ENCODE assay signal across 8 cellular contexts in genomic region chr18:21243041-21243431, GRCh38. TPM values are rescaled to one million over a fixed set of nuclear protein-coding genes. Genes with fewer than 3 reads are reported as not detected.
DNase-seq lines count a peak whose midpoint lies in the region; ATAC-seq, FAIRE-seq and TF ChIP-seq lines count a peak whose summit lies in the region.

No MANE protein-coding gene starts in this region.

- H3K4me3 ChIP-seq in lung (peak overlapping the region; percentile 65), Karpas-422 (ENCODE audit: low read length) (no peak overlapping the region)

- 3 to 5% methylated on average over 21 of the region's 21 CpGs for WGBS in lung, 2 donors

- H3K27me3 Mint-ChIP-seq in activated T-cell treated with anti-CD3 and anti-CD28 coated beads, Interleukin-2, amount 50 U/mL, for 72 hours (ENCODE audit: low read depth): peaks cover 53% of the 10 kb centered on the region
- peaks cover 78% of the 10 kb centered on the region for H3K27me3 Mint-ChIP-seq in central memory CD8-positive, alpha-beta T cell

- no peaks in the 10 kb centered on the region for H4K20me1 ChIP-seq in Karpas-422 (ENCODE audit: insufficient read depth, low read depth, low read length)

- H3K9me2 ChIP-seq in Karpas-422 (replicated peaks; ENCODE audit: insufficient read depth, low read length): no peaks in the 10 kb centered on the region

- no peak for DNase-seq in activated T-cell treated with anti-CD3 and anti-CD28 coated beads, Interleukin-2, amount 50 U/mL, for 72 hours
- no peak for DNase-seq in activated T-cell treated with anti-CD3 and anti-CD28 coated beads, Interleukin-2, amount 50 U/mL, for 1 hour
- DNase-seq in central memory CD8-positive, alpha-beta T cell (ENCODE audit: low spot score in 2 of 2): no peak
- DNase-seq in lung (ENCODE audit: low spot score) (no peak), urothelium cell line (ENCODE audit: low spot score) (peak; percentile 15), Karpas-422 (no peak), RPMI8226 (no peak)

- H3K36me3 ChIP-seq in lung (ENCODE audit: control insufficient read depth in 2 of 2, insufficient read depth in 2 of 2, low read length in 2 of 2): no peaks in the 10 kb centered on the region
- no peaks in the 10 kb centered on the region for H3K36me3 ChIP-seq in Karpas-422 (ENCODE audit: insufficient read depth, low read length)

- no peak overlapping the region for H3K4me2 ChIP-seq in Karpas-422 (ENCODE audit: low read depth, low read length, poor library complexity, severe bottlenecking)

- H3K36me3 Mint-ChIP-seq in activated T-cell treated with anti-CD3 and anti-CD28 coated beads, Interleukin-2, amount 50 U/mL, for 72 hours (ENCODE audit: insufficient read depth in 2 of 2): peaks cover 0 to 3% of the 10 kb centered on the region in 2 donors
- H3K36me3 Mint-ChIP-seq in central memory CD8-positive, alpha-beta T cell (ENCODE audit: insufficient read depth): peaks cover 7% of the 10 kb centered on the region

- no peak overlapping the region for H3K9ac ChIP-seq in Karpas-422 (ENCODE audit: low read length)

- H3K27ac ChIP-seq in lung (ENCODE audit: low read depth in 1 of 2, low read length in 1 of 2) (no peak overlapping the region), Karpas-422 (ENCODE audit: low read length) (no peak overlapping the region)

- no peak overlapping the region for H3K27ac Mint-ChIP-seq in activated T-cell treated with anti-CD3 and anti-CD28 coated beads, Interleukin-2, amount 50 U/mL, for 72 hours
- H3K27ac Mint-ChIP-seq in central memory CD8-positive, alpha-beta T cell (ENCODE audit: low read depth): no peak overlapping the region

- H3K4me1 Mint-ChIP-seq in activated T-cell treated with anti-CD3 and anti-CD28 coated beads, Interleukin-2, amount 50 U/mL, for 72 hours (ENCODE audit: low read depth): peaks cover 8% of the 10 kb centered on the region
- H3K4me1 Mint-ChIP-seq in central memory CD8-positive, alpha-beta T cell: peaks cover 6% of the 10 kb centered on the region

- H3K79me2 ChIP-seq in Karpas-422 (ENCODE audit: low read length): no peaks in the 10 kb centered on the region

- H3K4me1 ChIP-seq in lung (ENCODE audit: control insufficient read depth in 2 of 2, insufficient read depth in 2 of 2, low read length in 2 of 2) (peaks cover 0 to 14% of the 10 kb centered on the region in 2 donors), Karpas-422 (ENCODE audit: low read length) (no peaks in the 10 kb centered on the region)

- no peak overlapping the region for H2AFZ ChIP-seq in Karpas-422 (ENCODE audit: low read length)

- no peaks in the 10 kb centered on the region for H3K9me3 Mint-ChIP-seq in activated T-cell treated with anti-CD3 and anti-CD28 coated beads, Interleukin-2, amount 50 U/mL, for 72 hours
- no peaks in the 10 kb centered on the region for H3K9me3 Mint-ChIP-seq in central memory CD8-positive, alpha-beta T cell

- peak overlapping the region; percentile 75 to 76 for H3K4me3 Mint-ChIP-seq in activated T-cell treated with anti-CD3 and anti-CD28 coated beads, Interleukin-2, amount 50 U/mL, for 72 hours
- H3K4me3 Mint-ChIP-seq in central memory CD8-positive, alpha-beta T cell: peak overlapping the region; percentile 56

- no peak for TF ChIP-seq CTCF in lung (IDR thresholded peaks at IDR 0.05; ENCODE audit: control extremely low read depth, extremely low read depth)

- H3K9me3 ChIP-seq in lung (ENCODE audit: control insufficient read depth in 2 of 2, insufficient read depth in 1 of 2, low read length in 1 of 2) (no peaks in the 10 kb centered on the region), Karpas-422 (ENCODE audit: low read length) (no peaks in the 10 kb centered on the region)

- no peak for ATAC-seq in activated T-cell treated with anti-CD3 and anti-CD28 coated beads, Interleukin-2, amount 50 U/mL, for 72 hours (replicated peaks in 1 of 2)
- no peak for ATAC-seq in central memory CD8-positive, alpha-beta T cell (replicated peaks; ENCODE audit: extremely low read depth, poor library complexity, severe bottlenecking)
- ATAC-seq in lung (ENCODE audit: insufficient read depth, low FRiP score): no peak
- ATAC-seq in HG03432 (IDR thresholded peaks at IDR 0.05; ENCODE audit: unreplicated experiment): no peak

- H3K27me3 ChIP-seq in lung (ENCODE audit: control insufficient read depth, insufficient read depth): peaks cover 5% of the 10 kb centered on the region
- H3K27me3 ChIP-seq in Karpas-422 (ENCODE audit: low read length): no peaks in the 10 kb centered on the region

- FAIRE-seq in urothelium cell line (lab: Jason Lieb, UNC): no peak

RNA-seq across cellular contexts. Expression of gene GREB1L, which starts 1.0 kb away (rescaled TPM):
- total RNA-seq in activated T-cell treated with anti-CD3 and anti-CD28 coated beads, Interleukin-2, amount 50 U/mL, for 72 hours: not detected
- 1 to 10 TPM in 1 of 2 donors, under 1 TPM in 1; 0.28 to 1.2 TPM for total RNA-seq in lung
- under 1 TPM; 0.08 to 0.55 TPM for polyA plus RNA-seq in lung
- total RNA-seq in Karpas-422 (2014; rRNA removed; shearing (Covaris generic); ENCODE audit: low replicate concordance): not detected in 2 replicates
